In the genomic region with DNA sequence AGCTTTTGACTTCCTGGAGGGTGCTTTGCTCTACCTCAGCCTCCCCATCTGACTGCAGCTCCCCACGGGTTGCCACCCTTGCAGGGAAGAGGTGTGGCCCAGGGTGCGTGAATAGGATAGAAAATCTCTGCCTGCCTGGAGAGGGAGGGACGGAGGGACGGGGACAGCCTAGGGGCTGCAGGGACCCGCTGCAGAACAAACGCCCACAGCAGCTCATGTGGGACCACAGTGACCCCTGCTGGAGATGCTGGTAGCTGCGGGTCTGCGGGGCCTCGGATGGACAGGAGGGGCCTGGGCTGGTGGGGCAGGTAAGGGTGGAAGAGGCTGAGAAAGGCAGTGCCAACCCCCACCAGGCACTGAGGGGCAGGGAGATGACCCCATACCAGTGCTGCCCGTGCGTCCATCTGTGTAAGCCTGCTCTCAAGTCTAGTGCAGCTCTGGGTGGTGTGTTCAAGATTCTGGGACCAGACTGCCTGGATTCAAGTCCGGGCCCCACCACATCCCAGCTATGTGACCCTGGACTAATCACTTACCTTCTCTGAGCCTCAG, we compare ENCODE assay signal across 8 cellular contexts. TPM values are rescaled to one million over a fixed set of nuclear protein-coding genes. Genes with fewer than 3 reads are reported as not detected.
DNase-seq lines count a peak whose midpoint lies in the region; ATAC-seq and TF ChIP-seq lines count a peak whose summit lies in the region.

No MANE protein-coding gene starts in this region.

- TF ChIP-seq CTCF in GM12875 (IDR thresholded peaks at IDR 0.05; ENCODE audit: borderline replicate concordance, insufficient read depth, low read depth, low read length) (peak; percentile 95), lung (IDR thresholded peaks at IDR 0.05; ENCODE audit: control extremely low read depth, extremely low read depth) (peak; percentile 77)

- peak; percentile 63 for DNase-seq in A172 (ENCODE audit: low spot score)
- peak; percentile 89 for DNase-seq in NCI-H2227 (lab: John Stamatoyannopoulos, UW; ENCODE audit: unreplicated experiment)
- DNase-seq in activated CD4-positive, alpha-beta T cell treated with anti-CD3 and anti-CD28 coated beads, Interleukin-2, amount 50 U/mL, for 4 hours = peak; percentile 47 to 58
- peak; percentile 49 to 66 for DNase-seq in dermis microvascular lymphatic vessel endothelial cell (ENCODE audit: low read depth in 2 of 2)
- DNase-seq in lung (ENCODE audit: low spot score) = peak; percentile 62
- DNase-seq in stimulated activated CD8-positive, alpha-beta memory T cell treated with anti-CD3 and anti-CD28 coated beads, Interleukin-15, amount 100 ng/mL, for 24 hours (ENCODE audit: low read depth) = peak; percentile 45

- H3K4me3 ChIP-seq in GM12875 (ENCODE audit: low read depth, low read length) = no peak overlapping the region
- H3K4me3 ChIP-seq in lung = no peak overlapping the region

- H3K4me1 ChIP-seq in lung (ENCODE audit: control insufficient read depth in 2 of 2, insufficient read depth in 2 of 2, low read length in 2 of 2) = no peaks in the 10 kb centered on the region

- no peaks in the 10 kb centered on the region for H3K9me3 ChIP-seq in lung (ENCODE audit: control insufficient read depth in 2 of 2, insufficient read depth in 1 of 2, low read length in 1 of 2)

- WGBS in lung, 2 donors = 13% methylated on average over 12 of the region's 12 CpGs

- no peaks in the 10 kb centered on the region for H3K36me3 ChIP-seq in lung (ENCODE audit: control insufficient read depth in 2 of 2, insufficient read depth in 2 of 2, low read length in 2 of 2)

- H3K27me3 ChIP-seq in lung (ENCODE audit: control insufficient read depth, insufficient read depth) = no peaks in the 10 kb centered on the region

- no peak overlapping the region for H3K27ac ChIP-seq in lung (ENCODE audit: low read depth in 1 of 2, low read length in 1 of 2)

- no peak for ATAC-seq in lung (ENCODE audit: insufficient read depth, low FRiP score)
- no peak for ATAC-seq in HG03025 (IDR thresholded peaks at IDR 0.05; ENCODE audit: low FRiP score, unreplicated experiment)

RNA-seq across cellular contexts. Expression of a gene that starts 39.4 kb away (rescaled TPM):
- 0.57 and 0.69 TPM in 2 replicates for total RNA-seq in A172 (2014; rRNA removed; shearing (Covaris generic))
- total RNA-seq in dermis microvascular lymphatic vessel endothelial cell (0.13 TPM in 1 of 2 replicates, not detected in the other), lung (1 to 10 TPM; 1.9 to 2.0 TPM)
- polyA plus RNA-seq in lung = under 1 TPM; 0.33 to 0.75 TPM

RNA-seq across cellular contexts. Expression of a gene that starts 56.0 kb away (rescaled TPM):
- total RNA-seq in A172 (2014; rRNA removed; shearing (Covaris generic)) = 13.9 and 27.0 TPM in 2 replicates
- total RNA-seq in dermis microvascular lymphatic vessel endothelial cell (408 and 561 TPM in 2 replicates), lung (100 to 1,000 TPM; 194 to 476 TPM)
- polyA plus RNA-seq in lung = 100 to 1,000 TPM in 1 of 2 donors, 10 to 100 TPM in 1; 85.0 to 457 TPM
